In the genomic region with DNA sequence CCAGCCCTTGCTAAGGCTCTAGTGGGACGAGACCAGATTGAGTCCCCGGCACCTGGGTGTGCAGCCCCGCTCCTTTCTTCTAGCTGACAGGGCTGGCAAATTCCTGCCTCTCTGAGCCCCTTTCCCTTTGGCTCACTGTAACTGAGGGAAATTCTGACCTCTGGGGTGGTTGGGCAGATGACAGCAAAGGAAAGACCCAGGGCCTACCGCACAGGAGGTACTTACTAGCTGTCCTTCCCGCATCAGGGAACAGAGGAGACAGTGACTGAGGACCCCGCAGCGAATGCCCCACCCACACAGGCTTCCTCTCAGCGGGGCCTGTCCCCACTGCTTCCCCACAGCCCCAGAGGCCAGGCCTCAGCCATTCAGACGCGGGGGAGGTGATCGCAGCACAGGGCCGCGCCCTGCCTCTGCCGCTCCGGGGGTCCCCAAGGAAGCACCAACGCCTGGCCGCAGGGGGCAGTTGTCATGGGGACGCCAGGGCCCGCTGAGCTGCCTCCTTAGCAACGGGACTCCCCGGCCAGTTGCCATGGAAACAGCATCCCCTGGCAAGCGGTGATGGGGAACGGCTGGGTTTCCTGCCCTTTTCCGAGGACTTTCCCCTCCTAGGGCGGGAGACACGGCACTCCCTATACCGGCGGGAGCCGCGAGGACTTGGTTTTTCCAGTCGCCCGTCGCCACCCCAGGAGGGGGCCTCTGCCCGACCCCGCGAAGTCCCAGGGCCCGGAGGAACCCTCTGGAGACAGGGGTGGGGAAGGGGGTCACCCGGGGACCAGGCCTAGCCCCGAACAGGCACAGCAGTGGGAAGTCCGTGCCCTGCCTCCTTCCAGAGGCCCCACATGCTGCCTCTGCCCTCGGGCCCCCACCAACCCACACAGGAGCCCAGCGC, we compare ENCODE assay signal across 1 cellular context.
TF ChIP-seq lines count a peak whose summit lies in the region.

No MANE protein-coding gene starts in this region.

TF ChIP-seq in HepG2, 621 proteins besides CTCF, POLR2A, EP300 and RAD21 (continued from another document):
- TF ChIP-seq, protein P1, sequence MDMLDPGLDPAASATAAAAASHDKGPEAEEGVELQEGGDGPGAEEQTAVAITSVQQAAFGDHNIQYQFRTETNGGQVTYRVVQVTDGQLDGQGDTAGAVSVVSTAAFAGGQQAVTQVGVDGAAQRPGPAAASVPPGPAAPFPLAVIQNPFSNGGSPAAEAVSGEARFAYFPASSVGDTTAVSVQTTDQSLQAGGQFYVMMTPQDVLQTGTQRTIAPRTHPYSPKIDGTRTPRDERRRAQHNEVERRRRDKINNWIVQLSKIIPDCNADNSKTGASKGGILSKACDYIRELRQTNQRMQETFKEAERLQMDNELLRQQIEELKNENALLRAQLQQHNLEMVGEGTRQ (IDR thresholded peaks at IDR 0.05; ENCODE audit: low read depth, low read length): no peak
- TF ChIP-seq, protein P1 (CRISPR knock-in tag; IDR thresholded peaks at IDR 0.05; ENCODE audit: borderline replicate concordance): no peak
TF ChIP-seq in HepG2: peak in this region for 1.
